In genomic region chr17:9451919-9452318, GRCh38 we compare ENCODE assay signal across 20 cellular contexts.
"Had no signal": no experiment of that assay in that cellular context is flagged by ENCODE, and none has a peak within 500 bp of the region (broad histone marks: within the 10 kb centered on the region; RNA-seq: fewer than 3 reads in every experiment).

No MANE protein-coding gene starts in this region.

- DNase-seq: activated CD4-positive, alpha-beta T cell treated with anti-CD3 and anti-CD28 coated beads, Interleukin-2, amount 10 ng/mL, durations not matched to agents 24 days and 14 days; activated CD8-positive, alpha-beta memory T cell treated with anti-CD3 and anti-CD28 coated beads, Interleukin-2, amount 10 ng/mL, durations not matched to agents 7 days and 5 days; activated CD8-positive, alpha-beta T cell treated with anti-CD3 and anti-CD28 coated beads for 36 hours; activated gamma-delta T cell; anterior cingulate cortex; effector memory CD4-positive, alpha-beta T cell; hippocampal formation; lower lobe of right lung; mesendoderm; naive B cell; occipital lobe; retina; spleen; stimulated activated CD4-positive, alpha-beta T cell treated with anti-CD3 and anti-CD28 coated beads, Interleukin-4, amount 100 ng/mL, for 1 hour; stimulated activated naive CD4-positive, alpha-beta T cell had no signal

- ATAC-seq: activated CD4-positive, CD25-positive, alpha-beta regulatory T cell treated with anti-CD3 and anti-CD28 coated beads, Interleukin-2, amount 50 U/mL, for 24 hours; activated CD8-positive, alpha-beta memory T cell treated with anti-CD3 and anti-CD28 coated beads, Interleukin-2, amount 10 ng/mL, durations not matched to agents 7 days and 5 days; activated CD8-positive, alpha-beta T cell treated with anti-CD3 and anti-CD28 coated beads for 36 hours; lower lobe of right lung had no signal

- H3K36me3 ChIP-seq: esophagus muscularis mucosa, lower lobe of right lung, spleen, thoracic aorta, vagina had no signal

- H3K4me3 ChIP-seq: esophagus muscularis mucosa, lower lobe of right lung, spleen, thoracic aorta, vagina had no signal

- H3K27ac ChIP-seq: esophagus muscularis mucosa, lower lobe of right lung, spleen, thoracic aorta, vagina, VCaP had no signal

- H3K4me1 ChIP-seq: lower lobe of right lung, vagina had no signal

- H3K9me3 ChIP-seq: esophagus muscularis mucosa, lower lobe of right lung, spleen, thoracic aorta, vagina had no signal

- H3K27me3 ChIP-seq: esophagus muscularis mucosa, spleen, vagina had no signal
